35 cellular contexts compared by ENCODE assay signal in genomic region chr7:48077438-48077837, GRCh38. TPM values are rescaled to one million over a fixed set of nuclear protein-coding genes. Genes with fewer than 3 reads are reported as not detected.
"Had no signal": no experiment of that assay in that cellular context is flagged by ENCODE, and none has a peak within 500 bp of the region (broad histone marks: within the 10 kb centered on the region; RNA-seq: fewer than 3 reads in every experiment).

No MANE protein-coding gene starts in this region.

- H3K4me3 Mint-ChIP-seq: naive thymus-derived CD4-positive, alpha-beta T cell; natural killer cell; nephron; neural progenitor cell; stimulated activated naive B cell treated with anti-CD40 and anti-IgM and Interleukin-4, amounts not matched to agents 10 μg/mL and 1 μg/mL and 100 μg/mL, for 72 hours; stimulated activated naive CD8-positive, alpha-beta T cell treated with anti-CD3 and anti-CD28 coated beads, Interleukin-15, Interleukin-2, amounts not matched to agents 100 ng/mL and 50 ng/mL, for 24 hours; type B pancreatic cell had no signal

- H3K36me3 Mint-ChIP-seq: natural killer cell; neural progenitor cell; stimulated activated naive B cell treated with anti-CD40 and anti-IgM and Interleukin-4, amounts not matched to agents 10 μg/mL and 1 μg/mL and 100 μg/mL, for 72 hours; type B pancreatic cell had no signal

- H3K79me2 ChIP-seq: parathyroid adenoma had no signal

- DNase-seq: naive thymus-derived CD4-positive, alpha-beta T cell; natural killer cell; occipital lobe; ovary; posterior cingulate gyrus; psoas muscle; right cardiac atrium; spleen; stimulated activated CD4-positive, alpha-beta T cell treated with anti-CD3 and anti-CD28 coated beads, Interleukin-12 subunit alpha, Interleukin-12 subunit beta, amount 100 ng/mL, for 4 hours; stimulated activated CD4-positive, alpha-beta T cell treated with anti-CD3 and anti-CD28 coated beads, Interleukin-1b, Interleukin-23, amount 100 ng/mL, for 48 hours; stimulated activated CD4-positive, alpha-beta T cell treated with anti-CD3 and anti-CD28 coated beads, Interleukin-4, amount 100 ng/mL, for 1 hour; stimulated activated CD4-positive, alpha-beta T cell treated with anti-CD3 and anti-CD28 coated beads, Interleukin-4, amount 100 ng/mL, for 4 hours; stimulated activated CD8-positive, alpha-beta memory T cell treated with anti-CD3 and anti-CD28 coated beads, Interleukin-4, amount 100 ng/mL, for 48 hours; stimulated activated naive B cell treated with anti-CD40 and anti-IgM and Interleukin-4, amounts not matched to agents 10 μg/mL and 1 μg/mL and 100 μg/mL, for 72 hours; stimulated activated naive CD4-positive, alpha-beta T cell treated with Interleukin-2 at 50 U/mL for 16 hours; stomach; testis; tibial artery; transverse colon; upper lobe of right lung; uterus had no signal

- ATAC-seq: naive thymus-derived CD4-positive, alpha-beta T cell; natural killer cell; psoas muscle; right cardiac atrium; sciatic nerve; stimulated activated naive B cell treated with anti-CD40 and anti-IgM and Interleukin-4, amounts not matched to agents 10 μg/mL and 1 μg/mL and 100 μg/mL, for 72 hours; upper lobe of right lung had no signal

- H2AFZ ChIP-seq: neural progenitor cell, parathyroid adenoma had no signal

- H3K27ac Mint-ChIP-seq: natural killer cell; nephron; neural progenitor cell; progenitor cell of endocrine pancreas; stimulated activated naive B cell treated with anti-CD40 and anti-IgM and Interleukin-4, amounts not matched to agents 10 μg/mL and 1 μg/mL and 100 μg/mL, for 72 hours; stimulated activated naive CD8-positive, alpha-beta T cell treated with anti-CD3 and anti-CD28 coated beads, Interleukin-15, Interleukin-2, amounts not matched to agents 100 ng/mL and 50 ng/mL, for 24 hours; type B pancreatic cell had no signal

- H3K9me3 Mint-ChIP-seq: natural killer cell; nephron; neural progenitor cell; stimulated activated naive B cell treated with anti-CD40 and anti-IgM and Interleukin-4, amounts not matched to agents 10 μg/mL and 1 μg/mL and 100 μg/mL, for 72 hours; stimulated activated naive CD8-positive, alpha-beta T cell treated with anti-CD3 and anti-CD28 coated beads, Interleukin-15, Interleukin-2, amounts not matched to agents 100 ng/mL and 50 ng/mL, for 24 hours; type B pancreatic cell had no signal

- H3K4me1 ChIP-seq: neural progenitor cell, parathyroid adenoma, psoas muscle, stomach, testis, tibial artery, upper lobe of right lung, uterus had no signal

- H3K27me3 ChIP-seq: neural progenitor cell, ovary, spleen, stomach, testis, tibial artery, transverse colon, upper lobe of right lung, uterus had no signal

- H3K9me3 ChIP-seq: ovary, psoas muscle, stomach, testis, tibial artery, transverse colon, upper lobe of right lung, uterus had no signal

- H3K36me3 ChIP-seq: neural progenitor cell, ovary, spleen, stomach, tibial artery, transverse colon, upper lobe of right lung, uterus had no signal

- H3K4me3 ChIP-seq: neural progenitor cell, ovary, psoas muscle, skin epidermis, smooth muscle cell, spleen, stomach, testis, tibial artery, transverse colon, upper lobe of right lung, uterus had no signal

- H3K4me1 Mint-ChIP-seq: natural killer cell; nephron; neural progenitor cell; stimulated activated naive B cell treated with anti-CD40 and anti-IgM and Interleukin-4, amounts not matched to agents 10 μg/mL and 1 μg/mL and 100 μg/mL, for 72 hours had no signal

- H3K27me3 Mint-ChIP-seq: progenitor cell of endocrine pancreas, type B pancreatic cell had no signal

- H3K27ac ChIP-seq: neural progenitor cell, ovary, parathyroid adenoma, psoas muscle, skin epidermis, stomach, testis, tibial artery, upper lobe of right lung, uterus had no signal

- H3K4me2 ChIP-seq: neural progenitor cell, smooth muscle cell had no signal

RNA-seq across cellular contexts. Expression of gene C7orf57, which starts 42.1 kb away (rescaled TPM):
- total RNA-seq: progenitor cell of endocrine pancreas, psoas muscle, renal cortical epithelial cell, right cardiac atrium, sciatic nerve, smooth muscle cell, spleen, stomach, transverse colon, upper lobe of right lung had no signal
- polyA plus RNA-seq: neural cell, right cardiac atrium, smooth muscle cell, urinary bladder had no signal

RNA-seq across cellular contexts. Expression of gene SUN3, which starts 48.5 kb away (rescaled TPM):
- total RNA-seq: occipital lobe, osteoblast, ovary, progenitor cell of endocrine pancreas, renal cortical epithelial cell, right cardiac atrium, sciatic nerve, smooth muscle cell, spleen, stomach, subcutaneous adipose tissue, transverse colon, upper lobe of right lung, urinary bladder, uterus had no signal
- polyA plus RNA-seq: neural cell, ovary, right cardiac atrium, smooth muscle cell, spleen, stomach, urinary bladder had no signal
